25 cellular contexts compared by ENCODE assay signal in genomic region chr6:138307352-138307751, GRCh38.
DNase-seq lines count a peak whose midpoint lies in the region; ATAC-seq, FAIRE-seq and TF ChIP-seq lines count a peak whose summit lies in the region.
"Had no signal": no experiment of that assay in that cellular context is flagged by ENCODE, and none has a peak within 500 bp of the region (broad histone marks: within the 10 kb centered on the region; RNA-seq: fewer than 3 reads in every experiment).

No MANE protein-coding gene starts in this region.

- in situ Hi-C loops in G401 (cut with HindIII; ENCODE audit: low sequenced_read_pairs): no loop called here

- H3K4me2 ChIP-seq in neural progenitor cell: no peak overlapping the region

- H3K4me3 ChIP-seq in bronchial epithelial cell (ENCODE audit: low read depth, low read length): no peak overlapping the region
- H3K4me3 ChIP-seq in fibroblast of pulmonary artery (replicated peaks; ENCODE audit: low read depth, low read length): no peak overlapping the region
- no peak overlapping the region for H3K4me3 ChIP-seq in neural progenitor cell
- H3K4me3 ChIP-seq in BE2C (ENCODE audit: low read depth, low read length): no peak overlapping the region
- H3K4me3 ChIP-seq: coronary artery, gastrocnemius medialis, lung, MG63, sigmoid colon, SK-N-MC had no signal

- no peak for ATAC-seq in activated naive CD8-positive, alpha-beta T cell treated with anti-CD3 and anti-CD28 coated beads, Interleukin-2, amount 50 U/mL, for 24 hours
- ATAC-seq: gastrocnemius medialis had no signal

- H3K27me3 ChIP-seq in bronchial epithelial cell (ENCODE audit: control insufficient read depth, insufficient read depth, low read length) (no peaks in the 10 kb centered on the region), neural progenitor cell (no peaks in the 10 kb centered on the region), BE2C (no peaks in the 10 kb centered on the region)
- H3K27me3 ChIP-seq: gastrocnemius medialis, MG63, sigmoid colon had no signal

- no peaks in the 10 kb centered on the region for H3K4me1 ChIP-seq in neural progenitor cell
- H3K4me1 ChIP-seq in BE2C: peaks cover 7% of the 10 kb centered on the region
- H3K4me1 ChIP-seq: gastrocnemius medialis had no signal

- H3K4me3 Mint-ChIP-seq in neural progenitor cell: no peak overlapping the region
- H3K4me3 Mint-ChIP-seq in activated CD4-positive, alpha-beta T cell treated with anti-CD3 and anti-CD28 coated beads, Interleukin-2, amount 10 ng/mL, durations not matched to agents 24 days and 14 days: no peak overlapping the region
- H3K4me3 Mint-ChIP-seq in activated naive CD8-positive, alpha-beta T cell treated with anti-CD3 and anti-CD28 coated beads, Interleukin-2, amount 50 U/mL, for 24 hours: no peak overlapping the region
- H3K4me3 Mint-ChIP-seq: activated naive CD8-positive, alpha-beta T cell; endodermal cell had no signal

- H3K4me1 Mint-ChIP-seq in neural progenitor cell: no peaks in the 10 kb centered on the region
- H3K4me1 Mint-ChIP-seq in activated CD4-positive, alpha-beta T cell treated with anti-CD3 and anti-CD28 coated beads, Interleukin-2, amount 10 ng/mL, durations not matched to agents 24 days and 14 days: no peaks in the 10 kb centered on the region
- H3K4me1 Mint-ChIP-seq in activated naive CD8-positive, alpha-beta T cell treated with anti-CD3 and anti-CD28 coated beads, Interleukin-2, amount 50 U/mL, for 24 hours: no peaks in the 10 kb centered on the region

- peak; percentile 81 for DNase-seq in G401 (ENCODE audit: low spot score)
- DNase-seq in bronchial epithelial cell (ENCODE audit: low read depth): peak; percentile 82
- peak; percentile 63 for DNase-seq in fibroblast of pulmonary artery (ENCODE audit: low read depth)
- no peak for DNase-seq in neural progenitor cell (ENCODE audit: low spot score)
- DNase-seq in activated CD4-positive, alpha-beta T cell treated with anti-CD3 and anti-CD28 coated beads, Interleukin-2, amount 10 ng/mL, durations not matched to agents 24 days and 14 days: no peak
- DNase-seq in BE2C: no peak
- DNase-seq in activated naive CD8-positive, alpha-beta T cell treated with anti-CD3 and anti-CD28 coated beads, Interleukin-2, amount 50 U/mL, for 24 hours: no peak
- DNase-seq in HuH-7.5 (ENCODE audit: low spot score): no peak
- DNase-seq: ACHN; activated CD4-positive, alpha-beta T cell treated with anti-CD3 and anti-CD28 coated beads, Interleukin-2, amount 50 U/mL, for 1 hour; endodermal cell; gastrocnemius medialis; GOT3; MG63; NCI-H1436; NCI-H524; sigmoid colon; T-helper 2 cell had no signal

- H3K36me3 ChIP-seq in bronchial epithelial cell (ENCODE audit: control insufficient read depth, insufficient read depth, low read length): no peaks in the 10 kb centered on the region
- H3K36me3 ChIP-seq in neural progenitor cell: no peaks in the 10 kb centered on the region
- H3K36me3 ChIP-seq in BE2C: no peaks in the 10 kb centered on the region
- H3K36me3 ChIP-seq: gastrocnemius medialis, sigmoid colon had no signal

- no peak overlapping the region for H3K9ac ChIP-seq in neural progenitor cell

- no peak overlapping the region for H3K27ac ChIP-seq in neural progenitor cell
- H3K27ac ChIP-seq: coronary artery, gastrocnemius medialis, SK-N-MC had no signal

- FAIRE-seq in bronchial epithelial cell (lab: Jason Lieb, UNC): no peak
- FAIRE-seq: HepG2, RCC 7860, urothelium cell line had no signal

- no peaks in the 10 kb centered on the region for H4K20me1 ChIP-seq in neural progenitor cell (ENCODE audit: low read depth)

- no peaks in the 10 kb centered on the region for H3K79me2 ChIP-seq in neural progenitor cell (ENCODE audit: low read depth)

- no peaks in the 10 kb centered on the region for H3K9me3 ChIP-seq in neural progenitor cell (ENCODE audit: low read depth)
- no peaks in the 10 kb centered on the region for H3K9me3 ChIP-seq in BE2C
- H3K9me3 ChIP-seq: gastrocnemius medialis, MG63, sigmoid colon had no signal

- peak overlapping the region; percentile 39 for H2AFZ ChIP-seq in neural progenitor cell (replicated peaks)

- intact Hi-C loops in activated CD4-positive, alpha-beta T cell treated with anti-CD3 and anti-CD28 coated beads, Interleukin-2, amount 10 ng/mL, durations not matched to agents 24 days and 14 days (cut with micrococcal nuclease): no loop called here

- peaks cover 4% of the 10 kb centered on the region for H3K27me3 Mint-ChIP-seq in neural progenitor cell (ENCODE audit: insufficient read depth, low read depth)
- H3K27me3 Mint-ChIP-seq in activated CD4-positive, alpha-beta T cell treated with anti-CD3 and anti-CD28 coated beads, Interleukin-2, amount 10 ng/mL, durations not matched to agents 24 days and 14 days: peaks cover 3% of the 10 kb centered on the region
- no peaks in the 10 kb centered on the region for H3K27me3 Mint-ChIP-seq in activated naive CD8-positive, alpha-beta T cell treated with anti-CD3 and anti-CD28 coated beads, Interleukin-2, amount 50 U/mL, for 24 hours
- H3K27me3 Mint-ChIP-seq: activated naive CD8-positive, alpha-beta T cell had no signal

- TF ChIP-seq CTCF in bronchial epithelial cell (IDR thresholded peaks at IDR 0.05; ENCODE audit: insufficient read depth, low read length, severe bottlenecking): no peak
- no peak for TF ChIP-seq CTCF in fibroblast of pulmonary artery (IDR thresholded peaks at IDR 0.05; ENCODE audit: low read length, missing control alignments)
- TF ChIP-seq CTCF in neural progenitor cell (IDR thresholded peaks at IDR 0.05): no peak
- TF ChIP-seq CTCF in BE2C (IDR thresholded peaks at IDR 0.05; ENCODE audit: low read depth, low read length): no peak

- H3K9me3 Mint-ChIP-seq in neural progenitor cell: no peaks in the 10 kb centered on the region
- H3K9me3 Mint-ChIP-seq in activated CD4-positive, alpha-beta T cell treated with anti-CD3 and anti-CD28 coated beads, Interleukin-2, amount 10 ng/mL, durations not matched to agents 24 days and 14 days: no peaks in the 10 kb centered on the region
- no peaks in the 10 kb centered on the region for H3K9me3 Mint-ChIP-seq in activated naive CD8-positive, alpha-beta T cell treated with anti-CD3 and anti-CD28 coated beads, Interleukin-2, amount 50 U/mL, for 24 hours
- H3K9me3 Mint-ChIP-seq: endodermal cell had no signal

- H3F3A ChIP-seq in neural progenitor cell (ENCODE audit: low read depth): no peaks in the 10 kb centered on the region

- no peaks in the 10 kb centered on the region for H3K36me3 Mint-ChIP-seq in neural progenitor cell
- H3K36me3 Mint-ChIP-seq in activated CD4-positive, alpha-beta T cell treated with anti-CD3 and anti-CD28 coated beads, Interleukin-2, amount 10 ng/mL, durations not matched to agents 24 days and 14 days (ENCODE audit: low read depth): no peaks in the 10 kb centered on the region
- H3K36me3 Mint-ChIP-seq in activated naive CD8-positive, alpha-beta T cell treated with anti-CD3 and anti-CD28 coated beads, Interleukin-2, amount 50 U/mL, for 24 hours (ENCODE audit: low read depth): no peaks in the 10 kb centered on the region
- H3K36me3 Mint-ChIP-seq: activated naive CD8-positive, alpha-beta T cell had no signal

- no peak overlapping the region for H3K27ac Mint-ChIP-seq in neural progenitor cell
- H3K27ac Mint-ChIP-seq in activated CD4-positive, alpha-beta T cell treated with anti-CD3 and anti-CD28 coated beads, Interleukin-2, amount 10 ng/mL, durations not matched to agents 24 days and 14 days: no peak overlapping the region
- no peak overlapping the region for H3K27ac Mint-ChIP-seq in activated naive CD8-positive, alpha-beta T cell treated with anti-CD3 and anti-CD28 coated beads, Interleukin-2, amount 50 U/mL, for 24 hours
- H3K27ac Mint-ChIP-seq: activated naive CD8-positive, alpha-beta T cell; endodermal cell had no signal

Comparison
In these comparisons a context has a peak if more than half of its experiments do, and no peak if none do; other contexts are left out.
1. DNase-seq: peak in G401 (single experiment), bronchial epithelial cell (single experiment) and fibroblast of pulmonary artery (single experiment); none in neural progenitor cell (single experiment), activated CD4-positive, alpha-beta T cell treated with anti-CD3 and anti-CD28 coated beads, Interleukin-2, amount 10 ng/mL, durations not matched to agents 24 days and 14 days (single experiment), BE2C (single experiment), activated naive CD8-positive, alpha-beta T cell treated with anti-CD3 and anti-CD28 coated beads, Interleukin-2, amount 50 U/mL, for 24 hours (single experiment) and HuH-7.5 (single experiment).